9 cellular contexts compared by ENCODE assay signal in genomic region chr1:87684194-87684593, GRCh38.
DNase-seq lines count a peak whose midpoint lies in the region; ATAC-seq and TF ChIP-seq lines count a peak whose summit lies in the region.
"Had no signal": no experiment of that assay in that cellular context is flagged by ENCODE, and none has a peak within 500 bp of the region (broad histone marks: within the 10 kb centered on the region; RNA-seq: fewer than 3 reads in every experiment).

No MANE protein-coding gene starts in this region.

- POLR2A ChIA-PET in activated CD4-positive, alpha-beta memory T cell treated with anti-CD3 and anti-CD28 coated beads, Interleukin-2, amount 10 ng/mL, durations not matched to agents 7 days and 5 days (lab: Charles Lee): no interaction called here

- no peaks in the 10 kb centered on the region for H3K27me3 ChIP-seq in sigmoid colon
- H3K27me3 ChIP-seq: BLaER1 had no signal

- H3K27ac ChIP-seq in sigmoid colon: peak overlapping the region; percentile 5 to 77 (median 72)
- H3K27ac ChIP-seq: BLaER1 had no signal

- no peaks in the 10 kb centered on the region for H3K4me1 Mint-ChIP-seq in activated CD4-positive, alpha-beta memory T cell treated with anti-CD3 and anti-CD28 coated beads, Interleukin-2, amount 10 ng/mL, durations not matched to agents 7 days and 5 days

- peaks cover 0 to 35% (median 30%) of the 10 kb centered on the region in 4 donors for H3K4me1 ChIP-seq in sigmoid colon
- H3K4me1 ChIP-seq: BLaER1 had no signal

- DNase-seq in NCI-H1436 (lab: John Stamatoyannopoulos, UW): peak; percentile 24
- no peak for DNase-seq in NCI-H1436 treated with DMSO at 0.1 percent for 48 hours (lab: John Stamatoyannopoulos, UW)
- no peak for DNase-seq in activated CD4-positive, alpha-beta memory T cell treated with anti-CD3 and anti-CD28 coated beads, Interleukin-2, amount 10 ng/mL, durations not matched to agents 7 days and 5 days
- peak; percentile 14 for DNase-seq in hepatic stellate cell (ENCODE audit: low spot score)
- no peak for DNase-seq in sigmoid colon

- intact Hi-C loops in sigmoid colon (cut with DNase I): loop anchor here (10.0 kb wide), 1 partner anchor 381 kb away; no protein-coding TSS in a partner anchor

- CTCF ChIA-PET in activated CD4-positive, alpha-beta memory T cell treated with anti-CD3 and anti-CD28 coated beads, Interleukin-2, amount 10 ng/mL, durations not matched to agents 7 days and 5 days (lab: Charles Lee): interaction anchor here (0.6 kb wide), 1 partner anchor 270 kb away, joined by 3 read pairs; no protein-coding TSS in a partner anchor

- H3K36me3 Mint-ChIP-seq in activated CD4-positive, alpha-beta memory T cell treated with anti-CD3 and anti-CD28 coated beads, Interleukin-2, amount 10 ng/mL, durations not matched to agents 7 days and 5 days (ENCODE audit: low read depth): no peaks in the 10 kb centered on the region

- ATAC-seq in GM19397 (IDR thresholded peaks at IDR 0.05; ENCODE audit: unreplicated experiment) (no peak), HG02981 (IDR thresholded peaks at IDR 0.05; ENCODE audit: unreplicated experiment) (no peak), GM21423 (IDR thresholded peaks at IDR 0.05; ENCODE audit: unreplicated experiment) (no peak)

- H3K4me3 Mint-ChIP-seq in activated CD4-positive, alpha-beta memory T cell treated with anti-CD3 and anti-CD28 coated beads, Interleukin-2, amount 10 ng/mL, durations not matched to agents 7 days and 5 days: peak overlapping the region; percentile 65

- no peak for TF ChIP-seq POLR2A in sigmoid colon (IDR thresholded peaks at IDR 0.05)

- TF ChIP-seq EP300 in sigmoid colon (IDR thresholded peaks at IDR 0.05): no peak

- no peaks in the 10 kb centered on the region for H3K36me3 ChIP-seq in sigmoid colon
- H3K36me3 ChIP-seq: BLaER1 had no signal

- H3K9me3 ChIP-seq in sigmoid colon: peaks cover 0 to 3% (median 0%) of the 10 kb centered on the region in 4 donors
- H3K9me3 ChIP-seq: BLaER1 had no signal

- H3K27ac Mint-ChIP-seq in activated CD4-positive, alpha-beta memory T cell treated with anti-CD3 and anti-CD28 coated beads, Interleukin-2, amount 10 ng/mL, durations not matched to agents 7 days and 5 days: peak overlapping the region; percentile 42

- WGBS in sigmoid colon, 2 donors: 13 to 55% methylated on average over 14 of the region's 14 CpGs

- peak overlapping the region; percentile 36 to 52 (median 44) for H3K4me3 ChIP-seq in sigmoid colon
- H3K4me3 ChIP-seq: BLaER1 had no signal

- H3K9me3 Mint-ChIP-seq in activated CD4-positive, alpha-beta memory T cell treated with anti-CD3 and anti-CD28 coated beads, Interleukin-2, amount 10 ng/mL, durations not matched to agents 7 days and 5 days: no peaks in the 10 kb centered on the region

- H3K27me3 Mint-ChIP-seq in activated CD4-positive, alpha-beta memory T cell treated with anti-CD3 and anti-CD28 coated beads, Interleukin-2, amount 10 ng/mL, durations not matched to agents 7 days and 5 days: peaks cover 4% of the 10 kb centered on the region

- no peak for TF ChIP-seq CTCF in sigmoid colon (IDR thresholded peaks at IDR 0.05)

Comparison
In these comparisons a context has a peak if more than half of its experiments do, and no peak if none do; other contexts are left out.
1. DNase-seq: peak in NCI-H1436 (single experiment) and hepatic stellate cell (single experiment); none in NCI-H1436 treated with DMSO at 0.1 percent for 48 hours (single experiment), activated CD4-positive, alpha-beta memory T cell treated with anti-CD3 and anti-CD28 coated beads, Interleukin-2, amount 10 ng/mL, durations not matched to agents 7 days and 5 days (single experiment) and sigmoid colon (single experiment).